23 cellular contexts compared by ENCODE assay signal in genomic region chr9:136329636-136330405, GRCh38. TPM values are rescaled to one million over a fixed set of nuclear protein-coding genes. Genes with fewer than 3 reads are reported as not detected.
DNase-seq lines count a peak whose midpoint lies in the region; FAIRE-seq and TF ChIP-seq lines count a peak whose summit lies in the region.
"Had no signal": no experiment of that assay in that cellular context is flagged by ENCODE, and none has a peak within 500 bp of the region (broad histone marks: within the 10 kb centered on the region; RNA-seq: fewer than 3 reads in every experiment).

No MANE protein-coding gene starts in this region.

- no peaks in the 10 kb centered on the region for H3K27me3 Mint-ChIP-seq in activated naive CD4-positive, alpha-beta T cell treated with anti-CD3 and anti-CD28 coated beads, Interleukin-2, amount 50 U/mL, for 24 hours
- no peaks in the 10 kb centered on the region for H3K27me3 Mint-ChIP-seq in type B pancreatic cell
- H3K27me3 Mint-ChIP-seq: activated CD4-positive, alpha-beta memory T cell treated with anti-CD3 and anti-CD28 coated beads for 36 hours; activated naive CD8-positive, alpha-beta T cell treated with anti-CD3 and anti-CD28 coated beads, Interleukin-2, amount 50 U/mL, for 24 hours had no signal

- H3K36me3 ChIP-seq in WERI-Rb-1: peaks cover 37% of the 10 kb centered on the region
- no peaks in the 10 kb centered on the region for H3K36me3 ChIP-seq in kidney (ENCODE audit: control insufficient read depth in 1 of 2, insufficient read depth in 2 of 2, low read length in 2 of 2)
- H3K36me3 ChIP-seq: colonic mucosa, prostate gland had no signal

- TF ChIP-seq CTCF in WERI-Rb-1 (IDR thresholded peaks at IDR 0.05; ENCODE audit: low read depth, low read length): no peak
- no peak for TF ChIP-seq CTCF in kidney (IDR thresholded peaks at IDR 0.05; ENCODE audit: borderline replicate concordance, extremely low read depth, insufficient read depth)
- no peak for TF ChIP-seq CTCF in type B pancreatic cell (conservative IDR thresholded peaks at IDR 0.05)

- H3K4me3 ChIP-seq in WERI-Rb-1 (ENCODE audit: low read depth, low read length): no peak overlapping the region; the same call in 1 of the 2 replicates
- no peak overlapping the region for H3K4me3 ChIP-seq in kidney (ENCODE audit: low read length in 2 of 2)
- H3K4me3 ChIP-seq: colonic mucosa had no signal

- peak overlapping the region; percentile 26 for H3K4me3 Mint-ChIP-seq in activated naive CD4-positive, alpha-beta T cell treated with anti-CD3 and anti-CD28 coated beads, Interleukin-2, amount 50 U/mL, for 24 hours
- H3K4me3 Mint-ChIP-seq in type B pancreatic cell: peak overlapping the region; percentile 96

- peak overlapping the region; percentile 87 for H3K27ac ChIP-seq in WERI-Rb-1
- no peak overlapping the region for H3K27ac ChIP-seq in kidney (ENCODE audit: low read depth in 2 of 2, low read length in 2 of 2)
- H3K27ac ChIP-seq: colonic mucosa, epithelial cell of prostate had no signal

- H3K9me3 Mint-ChIP-seq in activated naive CD4-positive, alpha-beta T cell treated with anti-CD3 and anti-CD28 coated beads, Interleukin-2, amount 50 U/mL, for 24 hours: no peaks in the 10 kb centered on the region
- no peaks in the 10 kb centered on the region for H3K9me3 Mint-ChIP-seq in type B pancreatic cell
- H3K9me3 Mint-ChIP-seq: activated CD4-positive, alpha-beta memory T cell treated with anti-CD3 and anti-CD28 coated beads for 36 hours; activated naive CD8-positive, alpha-beta T cell treated with anti-CD3 and anti-CD28 coated beads, Interleukin-2, amount 50 U/mL, for 24 hours had no signal

- peaks cover 4% of the 10 kb centered on the region for H3K4me1 Mint-ChIP-seq in activated naive CD4-positive, alpha-beta T cell treated with anti-CD3 and anti-CD28 coated beads, Interleukin-2, amount 50 U/mL, for 24 hours
- peaks cover 9% of the 10 kb centered on the region for H3K4me1 Mint-ChIP-seq in type B pancreatic cell (ENCODE audit: unreplicated experiment)

- H3K9me3 ChIP-seq in WERI-Rb-1 (ENCODE audit: severe bottlenecking) (no peaks in the 10 kb centered on the region), kidney (ENCODE audit: control insufficient read depth in 1 of 2, low read length in 2 of 2) (no peaks in the 10 kb centered on the region)
- H3K9me3 ChIP-seq: colonic mucosa, heart right ventricle, prostate gland had no signal

- FAIRE-seq in kidney (lab: Jason Lieb, UNC): no peak
- FAIRE-seq: G401.6, GM12892, H54, keratinocyte had no signal

- H3K9ac ChIP-seq in kidney (ENCODE audit: low read length in 2 of 2): no peak overlapping the region

- H3K27ac Mint-ChIP-seq in activated naive CD4-positive, alpha-beta T cell treated with anti-CD3 and anti-CD28 coated beads, Interleukin-2, amount 50 U/mL, for 24 hours: no peak overlapping the region
- no peak overlapping the region for H3K27ac Mint-ChIP-seq in type B pancreatic cell
- H3K27ac Mint-ChIP-seq: activated CD4-positive, alpha-beta memory T cell treated with anti-CD3 and anti-CD28 coated beads for 36 hours; activated naive CD8-positive, alpha-beta T cell treated with anti-CD3 and anti-CD28 coated beads, Interleukin-2, amount 50 U/mL, for 24 hours had no signal

- intact Hi-C loops in kidney (cut with DNase I): no loop called here

- peaks cover 0 to 13% of the 10 kb centered on the region in 2 donors for H3K4me1 ChIP-seq in kidney (ENCODE audit: control insufficient read depth in 1 of 2, insufficient read depth in 1 of 2, low read depth in 1 of 2, low read length in 2 of 2)
- H3K4me1 ChIP-seq: colonic mucosa had no signal

- H3K27me3 ChIP-seq in WERI-Rb-1 (ENCODE audit: insufficient read depth, low read depth, severe bottlenecking): no peaks in the 10 kb centered on the region

- no peak for DNase-seq in activated naive CD4-positive, alpha-beta T cell treated with anti-CD3 and anti-CD28 coated beads, Interleukin-2, amount 50 U/mL, for 16 hours
- DNase-seq in WERI-Rb-1 (no peak), kidney (peak; percentile 69), type B pancreatic cell (ENCODE audit: extremely low spot score, unreplicated experiment) (no peak), DMS153 treated with DMSO at 0.1 percent for 48 hours (lab: John Stamatoyannopoulos, UW; ENCODE audit: unreplicated experiment) (no peak), retina (no peak), GF-D8 (lab: John Stamatoyannopoulos, UW) (no peak)
- DNase-seq: 8988T; activated CD4-positive, alpha-beta memory T cell treated with anti-CD3 and anti-CD28 coated beads for 36 hours; activated naive CD8-positive, alpha-beta T cell treated with anti-CD3 and anti-CD28 coated beads, Interleukin-2, amount 50 U/mL, for 24 hours; activated T-cell treated with anti-CD3 and anti-CD28 coated beads, Interleukin-2, amount 50 U/mL, for 48 hours; colonic mucosa; COR-L47; NCI-H187; NCI-H446 had no signal

- H3K36me3 Mint-ChIP-seq in activated naive CD4-positive, alpha-beta T cell treated with anti-CD3 and anti-CD28 coated beads, Interleukin-2, amount 50 U/mL, for 24 hours: no peaks in the 10 kb centered on the region
- H3K36me3 Mint-ChIP-seq in type B pancreatic cell: no peaks in the 10 kb centered on the region
- H3K36me3 Mint-ChIP-seq: activated CD4-positive, alpha-beta memory T cell treated with anti-CD3 and anti-CD28 coated beads for 36 hours had no signal

RNA-seq across cellular contexts. Expression of gene GPSM1, which starts 2.5 kb away (rescaled TPM):
- 11.6 TPM for total RNA-seq in kidney
- polyA plus RNA-seq in kidney (ENCODE audit: insufficient read depth, low read depth, low replicate concordance): 11.9 TPM
- 29.2 and 56.2 TPM in 2 replicates for total RNA-seq in type B pancreatic cell (ENCODE audit: low replicate concordance)

RNA-seq across cellular contexts. Expression of gene CCDC187, which starts 25.9 kb away (rescaled TPM):
- total RNA-seq in kidney: 2.3 TPM
- polyA plus RNA-seq in kidney (ENCODE audit: insufficient read depth, low read depth, low replicate concordance): 0.84 TPM
- 0.69 and 0.70 TPM in 2 replicates for total RNA-seq in type B pancreatic cell (ENCODE audit: low replicate concordance)
- total RNA-seq: activated CD4-positive, alpha-beta memory T cell treated with anti-CD3 and anti-CD28 coated beads for 36 hours had no signal

RNA-seq across cellular contexts. Expression of gene DNLZ, which starts 33.7 kb away (rescaled TPM):
- total RNA-seq in kidney: 22.1 TPM
- 30.4 TPM for polyA plus RNA-seq in kidney (ENCODE audit: insufficient read depth, low read depth, low replicate concordance)
- total RNA-seq in type B pancreatic cell (ENCODE audit: low replicate concordance): 10.4 and 14.0 TPM in 2 replicates

RNA-seq across cellular contexts. Expression of gene CARD9, which starts 43.6 kb away (rescaled TPM):
- total RNA-seq in kidney (7.0 TPM), type B pancreatic cell (ENCODE audit: low replicate concordance) (2.0 and 2.6 TPM in 2 replicates)
- polyA plus RNA-seq in kidney (ENCODE audit: insufficient read depth, low read depth, low replicate concordance): 1.5 TPM
